Comparison of ENCODE assay signal across 9 cellular contexts in genomic region chr4:5575941-5576340, GRCh38.
"Had no signal": no experiment of that assay in that cellular context is flagged by ENCODE, and none has a peak within 500 bp of the region (broad histone marks: within the 10 kb centered on the region; RNA-seq: fewer than 3 reads in every experiment).

No MANE protein-coding gene starts in this region.

- H3K4me1 ChIP-seq: HAP-1 had no signal

- H3K27ac ChIP-seq: GM23248 had no signal

- H3K9me3 ChIP-seq: HAP-1 had no signal

- H3K4me3 ChIP-seq: GM23248, GM23338, HAP-1 had no signal

- DNase-seq: GM23248, GOT3, H7, H9, HCEC 1CT, HFFc6 had no signal

- H2AFZ ChIP-seq: GM23248, GM23338 had no signal

- H3K36me3 ChIP-seq: HAP-1 had no signal

- H3K4me2 ChIP-seq: GM23338 had no signal

- H3K9ac ChIP-seq: GM23248 had no signal

- ATAC-seq: HCT116 had no signal
